Comparison of ENCODE assay signal across 1 cellular context in the genomic region with DNA sequence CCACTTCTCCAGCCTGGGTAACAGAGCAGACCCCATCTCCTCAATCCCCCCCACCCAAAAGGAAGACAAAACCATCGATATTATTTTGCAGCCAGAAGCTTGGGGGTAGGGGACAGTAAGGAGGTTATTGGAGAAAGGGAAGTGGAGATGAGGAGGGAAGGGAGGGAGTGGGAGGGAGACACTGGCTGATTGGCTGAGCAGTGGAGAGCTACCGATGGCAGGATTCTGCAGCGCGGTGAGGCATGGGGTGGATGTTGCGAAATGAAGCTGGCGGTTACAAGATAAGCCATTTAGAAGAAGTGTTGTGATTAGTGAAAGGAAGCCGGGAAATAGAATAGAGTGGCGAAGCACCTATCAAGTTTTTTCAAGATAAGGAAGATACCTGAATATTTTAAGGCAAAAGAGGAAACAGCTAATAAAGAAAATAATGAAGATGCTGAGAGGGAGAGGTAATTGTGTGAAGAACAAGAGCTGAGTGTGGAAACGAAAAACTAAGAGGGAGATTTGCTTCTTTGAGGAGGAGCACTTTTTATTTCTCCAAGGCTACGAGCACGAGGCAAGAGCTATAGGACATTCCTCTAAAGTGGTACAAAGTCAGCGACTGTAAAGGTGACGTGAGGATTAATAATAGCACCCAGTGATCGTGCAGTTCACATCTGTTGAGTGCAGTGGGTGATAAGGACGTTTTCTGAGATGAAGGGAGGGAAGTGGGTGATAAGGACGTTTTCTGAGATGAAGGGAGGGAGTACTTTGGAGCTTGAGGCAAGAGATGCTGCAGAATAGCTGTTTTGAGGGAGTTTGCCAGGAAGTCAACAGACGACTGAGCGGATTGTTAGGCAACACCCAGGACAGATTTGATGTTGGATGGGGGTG.
A peak's percentile ranks its signal among the peaks of the same experiment; 100 is the strongest.
TF ChIP-seq lines count a peak whose summit lies in the region.

No MANE protein-coding gene starts in this region.

TF ChIP-seq in K562, 482 proteins besides CTCF, POLR2A, EP300 and RAD21 (continued from another document and continues in another):
- TF ChIP-seq, protein P1, sequence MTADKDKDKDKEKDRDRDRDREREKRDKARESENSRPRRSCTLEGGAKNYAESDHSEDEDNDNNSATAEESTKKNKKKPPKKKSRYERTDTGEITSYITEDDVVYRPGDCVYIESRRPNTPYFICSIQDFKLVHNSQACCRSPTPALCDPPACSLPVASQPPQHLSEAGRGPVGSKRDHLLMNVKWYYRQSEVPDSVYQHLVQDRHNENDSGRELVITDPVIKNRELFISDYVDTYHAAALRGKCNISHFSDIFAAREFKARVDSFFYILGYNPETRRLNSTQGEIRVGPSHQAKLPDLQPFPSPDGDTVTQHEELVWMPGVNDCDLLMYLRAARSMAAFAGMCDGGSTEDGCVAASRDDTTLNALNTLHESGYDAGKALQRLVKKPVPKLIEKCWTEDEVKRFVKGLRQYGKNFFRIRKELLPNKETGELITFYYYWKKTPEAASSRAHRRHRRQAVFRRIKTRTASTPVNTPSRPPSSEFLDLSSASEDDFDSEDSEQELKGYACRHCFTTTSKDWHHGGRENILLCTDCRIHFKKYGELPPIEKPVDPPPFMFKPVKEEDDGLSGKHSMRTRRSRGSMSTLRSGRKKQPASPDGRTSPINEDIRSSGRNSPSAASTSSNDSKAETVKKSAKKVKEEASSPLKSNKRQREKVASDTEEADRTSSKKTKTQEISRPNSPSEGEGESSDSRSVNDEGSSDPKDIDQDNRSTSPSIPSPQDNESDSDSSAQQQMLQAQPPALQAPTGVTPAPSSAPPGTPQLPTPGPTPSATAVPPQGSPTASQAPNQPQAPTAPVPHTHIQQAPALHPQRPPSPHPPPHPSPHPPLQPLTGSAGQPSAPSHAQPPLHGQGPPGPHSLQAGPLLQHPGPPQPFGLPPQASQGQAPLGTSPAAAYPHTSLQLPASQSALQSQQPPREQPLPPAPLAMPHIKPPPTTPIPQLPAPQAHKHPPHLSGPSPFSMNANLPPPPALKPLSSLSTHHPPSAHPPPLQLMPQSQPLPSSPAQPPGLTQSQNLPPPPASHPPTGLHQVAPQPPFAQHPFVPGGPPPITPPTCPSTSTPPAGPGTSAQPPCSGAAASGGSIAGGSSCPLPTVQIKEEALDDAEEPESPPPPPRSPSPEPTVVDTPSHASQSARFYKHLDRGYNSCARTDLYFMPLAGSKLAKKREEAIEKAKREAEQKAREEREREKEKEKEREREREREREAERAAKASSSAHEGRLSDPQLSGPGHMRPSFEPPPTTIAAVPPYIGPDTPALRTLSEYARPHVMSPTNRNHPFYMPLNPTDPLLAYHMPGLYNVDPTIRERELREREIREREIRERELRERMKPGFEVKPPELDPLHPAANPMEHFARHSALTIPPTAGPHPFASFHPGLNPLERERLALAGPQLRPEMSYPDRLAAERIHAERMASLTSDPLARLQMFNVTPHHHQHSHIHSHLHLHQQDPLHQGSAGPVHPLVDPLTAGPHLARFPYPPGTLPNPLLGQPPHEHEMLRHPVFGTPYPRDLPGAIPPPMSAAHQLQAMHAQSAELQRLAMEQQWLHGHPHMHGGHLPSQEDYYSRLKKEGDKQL (CRISPR knock-in tag; IDR thresholded peaks at IDR 0.05; ENCODE audit: borderline replicate concordance): no peak
- TF ChIP-seq NR4A1 (CRISPR knock-in tag; IDR thresholded peaks at IDR 0.05): 0 out of 2 replicates have a peak, but pooled peaks have one; percentile 31
- TF ChIP-seq NR4A1 (tag; IDR thresholded peaks at IDR 0.05): peak; percentile 43
- no peak for TF ChIP-seq NFIX (CRISPR knock-in tag; IDR thresholded peaks at IDR 0.05; ENCODE audit: low read depth)
- peak; percentile 75 for TF ChIP-seq NFE2 (IDR thresholded peaks at IDR 0.05; ENCODE audit: low read depth)
- TF ChIP-seq GATA2 (CRISPR knock-in tag; IDR thresholded peaks at IDR 0.05): peak; percentile 52
- TF ChIP-seq ATF1 (CRISPR knock-in tag; IDR thresholded peaks at IDR 0.05): no peak
- TF ChIP-seq ATF1 (tag; IDR thresholded peaks at IDR 0.05): peak; percentile 85
- no peak for TF ChIP-seq ZNF347 (CRISPR knock-in tag; IDR thresholded peaks at IDR 0.05; ENCODE audit: low read depth)
- TF ChIP-seq CSDE1 (IDR thresholded peaks at IDR 0.05): no peak; a peak in 2 of 4 replicates
- TF ChIP-seq CBX1 (IDR thresholded peaks at IDR 0.05; ENCODE audit: low read depth): no peak
- TF ChIP-seq, protein P2, sequence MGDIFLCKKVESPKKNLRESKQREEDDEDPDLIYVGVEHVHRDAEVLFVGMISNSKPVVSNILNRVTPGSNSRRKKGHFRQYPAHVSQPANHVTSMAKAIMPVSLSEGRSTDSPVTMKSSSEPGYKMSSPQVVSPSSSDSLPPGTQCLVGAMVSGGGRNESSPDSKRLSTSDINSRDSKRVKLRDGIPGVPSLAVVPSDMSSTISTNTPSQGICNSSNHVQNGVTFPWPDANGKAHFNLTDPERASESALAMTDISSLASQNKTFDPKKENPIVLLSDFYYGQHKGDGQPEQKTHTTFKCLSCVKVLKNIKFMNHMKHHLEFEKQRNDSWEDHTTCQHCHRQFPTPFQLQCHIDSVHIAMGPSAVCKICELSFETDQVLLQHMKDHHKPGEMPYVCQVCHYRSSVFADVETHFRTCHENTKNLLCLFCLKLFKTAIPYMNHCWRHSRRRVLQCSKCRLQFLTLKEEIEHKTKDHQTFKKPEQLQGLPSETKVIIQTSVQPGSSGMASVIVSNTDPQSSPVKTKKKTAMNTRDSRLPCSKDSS (IDR thresholded peaks at IDR 0.05; ENCODE audit: low read depth, partially characterized antibody): no peak
- peak; percentile 70 for TF ChIP-seq LEF1 (IDR thresholded peaks at IDR 0.05)
- TF ChIP-seq SOX6 (IDR thresholded peaks at IDR 0.05): peak; percentile 89
- no peak for TF ChIP-seq PHF8 (IDR thresholded peaks at IDR 0.05; ENCODE audit: borderline replicate concordance, low read length)
- TF ChIP-seq MTA3 (IDR thresholded peaks at IDR 0.05; ENCODE audit: borderline replicate concordance): peak; percentile 65; the same call in 1 of the 2 replicates
- TF ChIP-seq, protein P3, sequence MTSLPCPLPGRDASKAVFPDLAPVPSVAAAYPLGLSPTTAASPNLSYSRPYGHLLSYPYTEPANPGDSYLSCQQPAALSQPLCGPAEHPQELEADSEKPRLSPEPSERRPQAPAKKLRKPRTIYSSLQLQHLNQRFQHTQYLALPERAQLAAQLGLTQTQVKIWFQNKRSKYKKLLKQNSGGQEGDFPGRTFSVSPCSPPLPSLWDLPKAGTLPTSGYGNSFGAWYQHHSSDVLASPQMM (CRISPR knock-in tag; IDR thresholded peaks at IDR 0.05): no peak
- TF ChIP-seq ZBED1 (IDR thresholded peaks at IDR 0.05): no peak
- peak; percentile 91 for TF ChIP-seq DACH1 (IDR thresholded peaks at IDR 0.05; ENCODE audit: partially characterized antibody)
- no peak for TF ChIP-seq FOS (IDR thresholded peaks at IDR 0.05; ENCODE audit: extremely low read depth, insufficient read length)
- TF ChIP-seq PCBP1 (IDR thresholded peaks at IDR 0.05; ENCODE audit: low read depth, low read length, poor library complexity, severe bottlenecking): no peak
- TF ChIP-seq, protein P4, sequence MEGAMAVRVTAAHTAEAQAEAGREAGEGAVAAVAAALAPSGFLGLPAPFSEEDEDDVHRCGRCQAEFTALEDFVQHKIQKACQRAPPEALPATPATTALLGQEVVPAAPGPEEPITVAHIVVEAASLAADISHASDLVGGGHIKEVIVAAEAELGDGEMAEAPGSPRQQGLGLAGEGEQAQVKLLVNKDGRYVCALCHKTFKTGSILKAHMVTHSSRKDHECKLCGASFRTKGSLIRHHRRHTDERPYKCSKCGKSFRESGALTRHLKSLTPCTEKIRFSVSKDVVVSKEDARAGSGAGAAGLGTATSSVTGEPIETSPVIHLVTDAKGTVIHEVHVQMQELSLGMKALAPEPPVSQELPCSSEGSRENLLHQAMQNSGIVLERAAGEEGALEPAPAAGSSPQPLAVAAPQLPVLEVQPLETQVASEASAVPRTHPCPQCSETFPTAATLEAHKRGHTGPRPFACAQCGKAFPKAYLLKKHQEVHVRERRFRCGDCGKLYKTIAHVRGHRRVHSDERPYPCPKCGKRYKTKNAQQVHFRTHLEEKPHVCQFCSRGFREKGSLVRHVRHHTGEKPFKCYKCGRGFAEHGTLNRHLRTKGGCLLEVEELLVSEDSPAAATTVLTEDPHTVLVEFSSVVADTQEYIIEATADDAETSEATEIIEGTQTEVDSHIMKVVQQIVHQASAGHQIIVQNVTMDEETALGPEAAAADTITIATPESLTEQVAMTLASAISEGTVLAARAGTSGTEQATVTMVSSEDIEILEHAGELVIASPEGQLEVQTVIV (CRISPR knock-in tag; IDR thresholded peaks at IDR 0.05; ENCODE audit: borderline replicate concordance): no peak
- no peak for TF ChIP-seq BRCA1 (IDR thresholded peaks at IDR 0.05)
- no peak for TF ChIP-seq BRCA1 (CRISPR knock-in tag; IDR thresholded peaks at IDR 0.05)
- TF ChIP-seq TBP (optimal IDR thresholded peaks at IDR 0.05; ENCODE audit: low read depth, low read length): no peak
- no peak for TF ChIP-seq SRSF3 (IDR thresholded peaks at IDR 0.05; ENCODE audit: insufficient read depth, low read length)
- no peak for TF ChIP-seq KLF10 (CRISPR knock-in tag; IDR thresholded peaks at IDR 0.05)
- peak; percentile 15 to 25; a peak in 1 of 4 replicates for TF ChIP-seq TEAD1 (CRISPR knock-in tag; IDR thresholded peaks at IDR 0.05)
- TF ChIP-seq FOXA1 (IDR thresholded peaks at IDR 0.05; ENCODE audit: borderline replicate concordance): no peak
- TF ChIP-seq CBFA2T2 (conservative IDR thresholded peaks at IDR 0.05): peak; percentile 89
- peak in 1 of 2 experiments; percentile 77; a peak in 2 of 4 replicates for TF ChIP-seq HDAC1 (IDR thresholded peaks at IDR 0.05)
- peak; percentile 84; the same call in 1 of the 2 replicates for TF ChIP-seq SMARCA5 (IDR thresholded peaks at IDR 0.05)
- TF ChIP-seq, protein P5, sequence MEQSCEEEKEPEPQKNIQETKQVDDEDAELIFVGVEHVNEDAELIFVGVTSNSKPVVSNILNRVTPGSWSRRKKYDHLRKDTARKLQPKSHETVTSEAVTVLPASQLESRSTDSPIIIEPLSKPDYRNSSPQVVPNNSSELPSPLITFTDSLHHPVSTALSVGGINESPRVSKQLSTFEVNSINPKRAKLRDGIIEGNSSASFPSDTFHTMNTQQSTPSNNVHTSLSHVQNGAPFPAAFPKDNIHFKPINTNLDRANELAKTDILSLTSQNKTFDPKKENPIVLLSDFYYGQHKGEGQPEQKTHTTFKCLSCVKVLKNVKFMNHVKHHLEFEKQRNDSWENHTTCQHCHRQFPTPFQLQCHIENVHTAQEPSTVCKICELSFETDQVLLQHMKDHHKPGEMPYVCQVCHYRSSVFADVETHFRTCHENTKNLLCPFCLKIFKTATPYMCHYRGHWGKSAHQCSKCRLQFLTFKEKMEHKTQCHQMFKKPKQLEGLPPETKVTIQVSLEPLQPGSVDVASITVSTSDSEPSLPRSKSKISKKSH (CRISPR knock-in tag; IDR thresholded peaks at IDR 0.05): no peak
- peak; percentile 93 for TF ChIP-seq L3MBTL2 (IDR thresholded peaks at IDR 0.05)
- peak; percentile 66; the same call in 1 of the 2 replicates for TF ChIP-seq CBX5 (IDR thresholded peaks at IDR 0.05; ENCODE audit: borderline replicate concordance, low read depth)
- peak; percentile 35 to 59; a peak in 2 of 4 replicates for TF ChIP-seq FOXK2 (conservative IDR thresholded peaks at IDR 0.05 in 1 of 2, IDR thresholded peaks at IDR 0.05 in 1 of 2; ENCODE audit: low read depth in 2 of 2)
- TF ChIP-seq BRD9 (IDR thresholded peaks at IDR 0.05; ENCODE audit: low read depth, partially characterized antibody): peak; percentile 88
- TF ChIP-seq MTA1 (IDR thresholded peaks at IDR 0.05; ENCODE audit: borderline replicate concordance): peak; percentile 86
- TF ChIP-seq, protein P6, sequence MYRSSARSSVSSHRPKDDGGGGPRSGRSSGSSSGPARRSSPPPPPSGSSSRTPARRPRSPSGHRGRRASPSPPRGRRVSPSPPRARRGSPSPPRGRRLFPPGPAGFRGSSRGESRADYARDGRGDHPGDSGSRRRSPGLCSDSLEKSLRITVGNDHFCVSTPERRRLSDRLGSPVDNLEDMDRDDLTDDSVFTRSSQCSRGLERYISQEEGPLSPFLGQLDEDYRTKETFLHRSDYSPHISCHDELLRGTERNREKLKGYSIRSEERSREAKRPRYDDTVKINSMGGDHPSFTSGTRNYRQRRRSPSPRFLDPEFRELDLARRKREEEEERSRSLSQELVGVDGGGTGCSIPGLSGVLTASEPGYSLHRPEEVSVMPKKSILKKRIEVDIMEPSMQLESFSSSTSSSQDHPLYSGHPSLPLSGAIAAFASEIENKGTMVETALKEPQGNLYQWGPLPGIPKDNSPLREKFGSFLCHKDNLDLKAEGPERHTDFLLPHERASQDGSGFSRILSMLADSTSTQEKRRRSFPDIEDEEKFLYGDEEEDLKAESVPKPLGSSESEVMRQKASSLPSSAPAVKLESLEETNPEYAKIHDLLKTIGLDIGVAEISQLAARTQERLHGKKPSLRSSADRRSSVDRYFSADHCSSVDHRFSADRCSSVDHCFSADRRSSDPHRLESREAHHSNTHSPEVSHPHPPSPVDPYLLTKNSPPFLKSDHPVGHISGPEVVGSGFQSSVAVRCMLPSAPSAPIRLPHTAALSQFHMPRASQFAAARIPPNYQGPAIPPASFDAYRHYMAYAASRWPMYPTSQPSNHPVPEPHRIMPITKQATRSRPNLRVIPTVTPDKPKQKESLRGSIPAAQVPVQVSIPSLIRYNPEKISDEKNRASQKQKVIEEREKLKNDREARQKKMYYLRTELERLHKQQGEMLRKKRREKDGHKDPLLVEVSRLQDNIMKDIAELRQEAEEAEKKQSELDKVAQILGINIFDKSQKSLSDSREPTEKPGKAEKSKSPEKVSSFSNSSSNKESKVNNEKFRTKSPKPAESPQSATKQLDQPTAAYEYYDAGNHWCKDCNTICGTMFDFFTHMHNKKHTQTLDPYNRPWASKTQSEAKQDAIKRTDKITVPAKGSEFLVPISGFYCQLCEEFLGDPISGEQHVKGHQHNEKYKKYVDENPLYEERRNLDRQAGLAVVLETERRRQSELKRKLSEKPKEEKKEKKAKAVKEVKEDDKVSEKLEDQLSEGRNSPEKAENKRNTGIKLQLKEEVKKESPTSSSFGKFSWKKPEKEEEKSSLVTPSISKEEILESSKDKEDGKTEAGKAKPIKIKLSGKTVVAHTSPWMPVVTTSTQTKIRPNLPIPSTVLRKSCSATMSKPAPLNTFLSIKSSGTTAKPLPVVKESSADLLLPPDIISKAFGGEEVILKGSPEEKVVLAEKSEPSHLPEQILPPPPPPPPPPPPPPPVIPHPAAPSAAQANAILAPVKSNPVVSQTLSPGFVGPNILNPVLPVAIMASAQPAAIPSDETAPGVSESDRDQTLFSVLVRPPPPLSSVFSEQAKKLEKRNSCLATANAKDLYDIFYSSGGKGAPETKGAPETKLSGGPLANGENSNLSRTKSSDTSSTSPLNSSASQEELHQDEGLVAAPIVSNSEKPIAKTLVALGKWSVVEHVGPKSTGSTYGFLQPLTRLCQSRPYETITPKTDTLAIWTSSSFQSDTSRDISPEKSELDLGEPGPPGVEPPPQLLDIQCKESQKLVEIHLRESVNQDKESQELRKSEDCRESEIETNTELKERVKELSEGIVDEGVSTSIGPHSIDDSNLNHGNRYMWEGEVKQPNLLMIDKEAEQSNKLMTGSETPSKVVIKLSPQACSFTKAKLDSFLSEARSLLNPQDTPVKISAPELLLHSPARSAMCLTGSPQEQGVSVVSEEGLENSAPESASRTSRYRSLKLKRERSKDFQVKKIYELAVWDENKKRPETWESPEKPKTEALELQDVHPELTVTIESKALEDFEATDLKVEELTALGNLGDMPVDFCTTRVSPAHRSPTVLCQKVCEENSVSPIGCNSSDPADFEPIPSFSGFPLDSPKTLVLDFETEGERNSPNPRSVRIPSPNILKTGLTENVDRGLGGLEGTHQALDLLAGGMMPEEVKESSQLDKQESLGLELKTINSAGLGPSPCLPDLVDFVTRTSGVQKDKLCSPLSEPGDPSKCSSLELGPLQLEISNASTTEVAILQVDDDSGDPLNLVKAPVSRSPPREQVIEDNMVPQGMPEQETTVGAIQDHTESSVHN (IDR thresholded peaks at IDR 0.05; ENCODE audit: borderline replicate concordance in 1 of 2, low read depth in 1 of 2): peak in 1 of 2 experiments; percentile 65; a peak in 1 of 4 replicates
